In genomic region chr7:40638872-40639271, GRCh38 we compare ENCODE assay signal across 32 cellular contexts.
"Had no signal": no experiment of that assay in that cellular context is flagged by ENCODE, and none has a peak within 500 bp of the region (broad histone marks: within the 10 kb centered on the region; RNA-seq: fewer than 3 reads in every experiment).

No MANE protein-coding gene starts in this region.

- H3K36me3 ChIP-seq: adrenal gland, esophagus muscularis mucosa, gastrocnemius medialis, heart left ventricle, WERI-Rb-1 had no signal

- DNase-seq: activated B cell treated with CpG ODN at 0.5 μM for 24 hours; activated CD4-positive, alpha-beta T cell treated with anti-CD3 and anti-CD28 coated beads for 48 hours; activated CD4-positive, alpha-beta T cell treated with anti-CD3 and anti-CD28 coated beads, Interleukin-2, amount 50 U/mL, for 1 hour; activated CD4-positive, alpha-beta T cell treated with anti-CD3 and anti-CD28 coated beads, Interleukin-2, amount 50 U/mL, for 48 hours; activated CD8-positive, alpha-beta memory T cell treated with anti-CD3 and anti-CD28 coated beads for 24 hours; activated CD8-positive, alpha-beta T cell treated with anti-CD3 and anti-CD28 coated beads for 36 hours; activated effector memory CD4-positive, alpha-beta T cell treated with Interleukin-2 at 50 U/mL for 16 hours; activated gamma-delta T cell treated with Interleukin-2 at 50 U/mL for 16 hours; activated naive CD4-positive, alpha-beta T cell treated with anti-CD3 and anti-CD28 coated beads, Interleukin-2, amount 50 U/mL, for 16 hours; activated naive CD4-positive, alpha-beta T cell treated with Interleukin-2 at 50 U/mL for 16 hours; activated naive CD8-positive, alpha-beta T cell treated with anti-CD3 and anti-CD28 coated beads for 36 hours; activated naive CD8-positive, alpha-beta T cell treated with anti-CD3 and anti-CD28 coated beads, Interleukin-2, amount 50 U/mL, for 24 hours; activated T-cell treated with anti-CD3 and anti-CD28 coated beads, Interleukin-2, amount 50 U/mL, for 4 hours; adrenal gland; amygdala; aorta; body of pancreas; cortex of kidney; dermis blood vessel endothelial cell; effector CD4-positive, alpha-beta T cell; effector memory CD8-positive, alpha-beta T cell; erythroblast; foreskin keratinocyte; gastrocnemius medialis; glutamatergic neuron; heart left ventricle; T1000; WERI-Rb-1 had no signal

- H3K9me3 ChIP-seq: adrenal gland, body of pancreas, esophagus muscularis mucosa, gastrocnemius medialis, heart left ventricle had no signal

- H3K27me3 ChIP-seq: adrenal gland, body of pancreas, esophagus muscularis mucosa, foreskin keratinocyte, gastrocnemius medialis, heart left ventricle had no signal

- H3K4me1 ChIP-seq: adrenal gland, body of pancreas, foreskin keratinocyte, gastrocnemius medialis, heart left ventricle had no signal

- H3K27ac ChIP-seq: adrenal gland, body of pancreas, esophagus muscularis mucosa, foreskin keratinocyte, gastrocnemius medialis, heart left ventricle, WERI-Rb-1 had no signal

- FAIRE-seq: colon had no signal

- H3K4me3 ChIP-seq: adrenal gland, body of pancreas, esophagus muscularis mucosa, gastrocnemius medialis, heart left ventricle had no signal

- ATAC-seq: activated CD4-positive, CD25-positive, alpha-beta regulatory T cell treated with anti-CD3 and anti-CD28 coated beads, Interleukin-2, amount 50 U/mL, for 24 hours; activated CD8-positive, alpha-beta T cell treated with anti-CD3 and anti-CD28 coated beads for 36 hours; activated naive CD8-positive, alpha-beta T cell treated with anti-CD3 and anti-CD28 coated beads, Interleukin-2, amount 50 U/mL, for 24 hours; activated T-cell treated with anti-CD3 and anti-CD28 coated beads, Interleukin-2, amount 50 U/mL, for 4 hours; activated T-helper 17 cell treated with anti-CD3 and anti-CD28 coated beads, Interleukin-2, amount 50 U/mL, for 72 hours; body of pancreas; effector memory CD8-positive, alpha-beta T cell; foreskin keratinocyte; gastrocnemius medialis; heart left ventricle had no signal
